In the genomic region with DNA sequence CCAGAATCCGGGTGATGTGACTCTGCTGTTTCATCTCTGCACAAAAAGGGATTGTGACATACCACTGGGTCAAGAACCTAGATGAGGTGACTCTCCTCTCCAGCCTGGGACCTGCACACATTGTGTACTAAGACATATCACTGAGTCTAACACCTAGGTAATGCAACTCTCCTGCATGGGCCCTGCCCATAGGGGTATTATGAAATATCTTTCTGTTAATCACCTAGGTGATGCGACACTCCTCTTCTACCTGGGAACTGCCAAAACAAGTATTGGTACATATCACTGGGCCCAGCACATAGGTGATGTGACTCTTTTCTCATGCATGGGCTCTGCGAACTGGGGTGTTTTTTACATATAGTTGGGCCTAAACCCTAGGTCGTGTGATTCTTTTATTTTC, we compare ENCODE assay signal across 32 cellular contexts.
"Had no signal": no experiment of that assay in that cellular context is flagged by ENCODE, and none has a peak within 500 bp of the region (broad histone marks: within the 10 kb centered on the region; RNA-seq: fewer than 3 reads in every experiment).

No MANE protein-coding gene starts in this region.

- ATAC-seq: activated CD4-positive, CD25-positive, alpha-beta regulatory T cell treated with anti-CD3 and anti-CD28 coated beads, Interleukin-2, amount 50 U/mL, for 24 hours; activated CD8-positive, alpha-beta T cell treated with anti-CD3 and anti-CD28 coated beads for 36 hours; activated naive CD8-positive, alpha-beta T cell treated with anti-CD3 and anti-CD28 coated beads, Interleukin-2, amount 50 U/mL, for 24 hours; activated T-cell treated with anti-CD3 and anti-CD28 coated beads, Interleukin-2, amount 50 U/mL, for 4 hours; activated T-helper 17 cell treated with anti-CD3 and anti-CD28 coated beads, Interleukin-2, amount 50 U/mL, for 72 hours; body of pancreas; T-helper 17 cell had no signal

- H3K9me3 ChIP-seq: adrenal gland, body of pancreas, esophagus squamous epithelium had no signal

- DNase-seq: activated B cell treated with CpG ODN at 0.5 μM for 24 hours; activated CD4-positive, alpha-beta T cell treated with anti-CD3 and anti-CD28 coated beads for 48 hours; activated CD4-positive, alpha-beta T cell treated with anti-CD3 and anti-CD28 coated beads, Interleukin-2, amount 50 U/mL, for 1 hour; activated CD4-positive, alpha-beta T cell treated with anti-CD3 and anti-CD28 coated beads, Interleukin-2, amount 50 U/mL, for 48 hours; activated CD8-positive, alpha-beta memory T cell treated with anti-CD3 and anti-CD28 coated beads for 24 hours; activated CD8-positive, alpha-beta T cell treated with anti-CD3 and anti-CD28 coated beads for 36 hours; activated effector memory CD4-positive, alpha-beta T cell treated with Interleukin-2 at 50 U/mL for 16 hours; activated gamma-delta T cell treated with Interleukin-2 at 50 U/mL for 16 hours; activated naive CD4-positive, alpha-beta T cell treated with Interleukin-2 at 50 U/mL for 16 hours; activated naive CD8-positive, alpha-beta T cell treated with anti-CD3 and anti-CD28 coated beads for 36 hours; activated naive CD8-positive, alpha-beta T cell treated with anti-CD3 and anti-CD28 coated beads, Interleukin-2, amount 50 U/mL, for 24 hours; activated T-cell treated with anti-CD3 and anti-CD28 coated beads, Interleukin-2, amount 50 U/mL, for 4 hours; adrenal gland; amygdala; aorta; body of pancreas; dorsolateral prefrontal cortex; effector memory CD4-positive, alpha-beta T cell; endodermal cell; esophagus squamous epithelium; head of caudate nucleus; T-helper 1 cell; T-helper 17 cell; T1000; WERI-Rb-1 had no signal

- H3K27ac ChIP-seq: adrenal gland, body of pancreas, coronary artery, dorsolateral prefrontal cortex, WERI-Rb-1 had no signal

- H3K4me1 ChIP-seq: body of pancreas had no signal

- H3K9me3 Mint-ChIP-seq: activated B cell treated with CpG ODN at 0.5 μM for 24 hours; activated CD8-positive, alpha-beta T cell treated with anti-CD3 and anti-CD28 coated beads for 36 hours; activated naive CD4-positive, alpha-beta T cell treated with anti-CD3 and anti-CD28 coated beads, Interleukin-2, amount 50 U/mL, for 24 hours; activated naive CD8-positive, alpha-beta T cell treated with anti-CD3 and anti-CD28 coated beads for 36 hours; activated naive CD8-positive, alpha-beta T cell treated with anti-CD3 and anti-CD28 coated beads, Interleukin-2, amount 50 U/mL, for 24 hours; activated T-cell treated with anti-CD3 and anti-CD28 coated beads, Interleukin-2, amount 50 U/mL, for 4 hours; activated T-helper 17 cell treated with anti-CD3 and anti-CD28 coated beads, Interleukin-2, amount 50 U/mL, for 72 hours; central memory CD8-positive, alpha-beta T cell; dendritic cell treated with granulocyte-macrophage colony-stimulating factor and Interleukin-4, amounts not matched to agents 40 ng/mL and 50 ng/mL, for 4 days; endodermal cell; T-helper 2 cell treated with Interferon-gamma antibody and Interleukin-4, amounts not matched to agents 5 μg/mL and 100 μg/mL, for 36 hours had no signal

- H3K4me1 Mint-ChIP-seq: activated B cell treated with CpG ODN at 0.5 μM for 24 hours, endodermal cell had no signal

- H3K4me3 Mint-ChIP-seq: activated B cell treated with CpG ODN at 0.5 μM for 24 hours; activated CD8-positive, alpha-beta T cell treated with anti-CD3 and anti-CD28 coated beads for 36 hours; activated naive CD4-positive, alpha-beta T cell treated with anti-CD3 and anti-CD28 coated beads, Interleukin-2, amount 50 U/mL, for 24 hours; activated naive CD8-positive, alpha-beta T cell treated with anti-CD3 and anti-CD28 coated beads for 36 hours; activated naive CD8-positive, alpha-beta T cell treated with anti-CD3 and anti-CD28 coated beads, Interleukin-2, amount 50 U/mL, for 24 hours; activated T-cell treated with anti-CD3 and anti-CD28 coated beads, Interleukin-2, amount 50 U/mL, for 4 hours; activated T-helper 17 cell treated with anti-CD3 and anti-CD28 coated beads, Interleukin-2, amount 50 U/mL, for 72 hours; central memory CD8-positive, alpha-beta T cell; dendritic cell treated with granulocyte-macrophage colony-stimulating factor and Interleukin-4, amounts not matched to agents 40 ng/mL and 50 ng/mL, for 4 days; endodermal cell; T-helper 17 cell; T-helper 2 cell treated with Interferon-gamma antibody and Interleukin-4, amounts not matched to agents 5 μg/mL and 100 μg/mL, for 36 hours had no signal

- H3K27me3 Mint-ChIP-seq: activated B cell treated with CpG ODN at 0.5 μM for 24 hours; activated CD8-positive, alpha-beta T cell treated with anti-CD3 and anti-CD28 coated beads for 36 hours; activated naive CD4-positive, alpha-beta T cell treated with anti-CD3 and anti-CD28 coated beads, Interleukin-2, amount 50 U/mL, for 24 hours; activated naive CD8-positive, alpha-beta T cell treated with anti-CD3 and anti-CD28 coated beads for 36 hours; activated naive CD8-positive, alpha-beta T cell treated with anti-CD3 and anti-CD28 coated beads, Interleukin-2, amount 50 U/mL, for 24 hours; activated T-helper 17 cell treated with anti-CD3 and anti-CD28 coated beads, Interleukin-2, amount 50 U/mL, for 72 hours; central memory CD8-positive, alpha-beta T cell; dendritic cell treated with granulocyte-macrophage colony-stimulating factor and Interleukin-4, amounts not matched to agents 40 ng/mL and 50 ng/mL, for 4 days; T-helper 17 cell had no signal

- H3K27ac Mint-ChIP-seq: activated B cell treated with CpG ODN at 0.5 μM for 24 hours; activated CD8-positive, alpha-beta T cell treated with anti-CD3 and anti-CD28 coated beads for 36 hours; activated naive CD4-positive, alpha-beta T cell treated with anti-CD3 and anti-CD28 coated beads, Interleukin-2, amount 50 U/mL, for 24 hours; activated naive CD8-positive, alpha-beta T cell treated with anti-CD3 and anti-CD28 coated beads for 36 hours; activated naive CD8-positive, alpha-beta T cell treated with anti-CD3 and anti-CD28 coated beads, Interleukin-2, amount 50 U/mL, for 24 hours; activated T-helper 17 cell treated with anti-CD3 and anti-CD28 coated beads, Interleukin-2, amount 50 U/mL, for 72 hours; dendritic cell treated with granulocyte-macrophage colony-stimulating factor and Interleukin-4, amounts not matched to agents 40 ng/mL and 50 ng/mL, for 4 days; endodermal cell; T-helper 17 cell; T-helper 2 cell treated with Interferon-gamma antibody and Interleukin-4, amounts not matched to agents 5 μg/mL and 100 μg/mL, for 36 hours had no signal

- H3K27me3 ChIP-seq: adrenal gland, body of pancreas, dorsolateral prefrontal cortex, esophagus squamous epithelium had no signal

- H3K4me3 ChIP-seq: adrenal gland, body of pancreas, coronary artery, dorsolateral prefrontal cortex, esophagus squamous epithelium had no signal
